Comparison of ENCODE assay signal across 25 cellular contexts in genomic region chr12:9113987-9114309, GRCh38. TPM values are rescaled to one million over a fixed set of nuclear protein-coding genes. Genes with fewer than 3 reads are reported as not detected.
DNase-seq lines count a peak whose midpoint lies in the region; ATAC-seq and TF ChIP-seq lines count a peak whose summit lies in the region.
"Had no signal": no experiment of that assay in that cellular context is flagged by ENCODE, and none has a peak within 500 bp of the region (broad histone marks: within the 10 kb centered on the region; RNA-seq: fewer than 3 reads in every experiment).

No MANE protein-coding gene starts in this region.

- H3K4me2 ChIP-seq in parathyroid adenoma (ENCODE audit: low read length) (no peak overlapping the region), Karpas-422 (ENCODE audit: low read depth, low read length, poor library complexity, severe bottlenecking) (no peak overlapping the region)
- H3K4me2 ChIP-seq: neural progenitor cell had no signal

- no peak for TF ChIP-seq EP300 in transverse colon (IDR thresholded peaks at IDR 0.05; ENCODE audit: low read depth)

- no peaks in the 10 kb centered on the region for H3K27me3 ChIP-seq in dorsolateral prefrontal cortex
- no peaks in the 10 kb centered on the region for H3K27me3 ChIP-seq in parathyroid adenoma (ENCODE audit: control insufficient read depth, insufficient read depth, low read length)
- no peaks in the 10 kb centered on the region for H3K27me3 ChIP-seq in transverse colon
- H3K27me3 ChIP-seq in Karpas-422 (ENCODE audit: low read length) = no peaks in the 10 kb centered on the region
- H3K27me3 ChIP-seq: adrenal gland, cardiac muscle cell, foreskin keratinocyte, neural progenitor cell, Peyer's patch had no signal

- H3K4me1 ChIP-seq in parathyroid adenoma = no peaks in the 10 kb centered on the region
- H3K4me1 ChIP-seq in transverse colon = peaks cover 0 to 25% (median 2%) of the 10 kb centered on the region in 4 donors
- H3K4me1 ChIP-seq in Karpas-422 (ENCODE audit: low read length) = no peaks in the 10 kb centered on the region
- H3K4me1 ChIP-seq: foreskin keratinocyte, neural progenitor cell, Peyer's patch had no signal

- H3K36me3 ChIP-seq in parathyroid adenoma (ENCODE audit: control insufficient read depth, insufficient read depth, low read length) (no peaks in the 10 kb centered on the region), transverse colon (peaks cover 0 to 7% (median 0%) of the 10 kb centered on the region in 4 donors), Karpas-422 (ENCODE audit: insufficient read depth, low read length) (no peaks in the 10 kb centered on the region)
- H3K36me3 ChIP-seq: cardiac muscle cell, neural progenitor cell, Peyer's patch had no signal

- in situ Hi-C loops in transverse colon (cut with MboI; ENCODE audit: low pct_ligation_motif_present in 1 of 4, low pct_unique_long_range_greater_than_20kb in 1 of 4, low sequenced_read_pairs in 3 of 4) = no loop called here

- H3K9ac ChIP-seq in parathyroid adenoma (no peak overlapping the region), Karpas-422 (ENCODE audit: low read length) (no peak overlapping the region)
- H3K9ac ChIP-seq: neural progenitor cell had no signal

- H3K4me3 ChIP-seq in dorsolateral prefrontal cortex (peak overlapping the region in 58 of 59 donors; percentile 2 to 61 (median 40)), parathyroid adenoma (ENCODE audit: low read depth, low read length) (peak overlapping the region; percentile 23), transverse colon (peak overlapping the region in 3 of 4 donors; percentile 7 to 49 (median 13)), Karpas-422 (ENCODE audit: low read length) (no peak overlapping the region)
- H3K4me3 ChIP-seq: cardiac muscle cell, neural progenitor cell, SK-N-MC had no signal

- H3K9me3 ChIP-seq in parathyroid adenoma (ENCODE audit: control insufficient read depth, low read length) = no peaks in the 10 kb centered on the region
- no peaks in the 10 kb centered on the region for H3K9me3 ChIP-seq in transverse colon
- no peaks in the 10 kb centered on the region for H3K9me3 ChIP-seq in Karpas-422 (ENCODE audit: low read length)
- H3K9me3 ChIP-seq: adrenal gland, Peyer's patch had no signal

- ATAC-seq in left lobe of liver = peak; percentile 52
- ATAC-seq: CD8-positive, alpha-beta T cell; foreskin keratinocyte; HCT116 had no signal

- H3K27ac ChIP-seq in dorsolateral prefrontal cortex (peak overlapping the region in 30 of 59 donors; percentile 0 to 82 (median 41)), parathyroid adenoma (no peak overlapping the region), transverse colon (peak overlapping the region; percentile 35 to 74 (median 50)), Karpas-422 (ENCODE audit: low read length) (no peak overlapping the region)
- H3K27ac ChIP-seq: cardiac muscle cell, epithelial cell of prostate, foreskin keratinocyte, neural progenitor cell, SK-N-MC had no signal

- TF ChIP-seq POLR2A in transverse colon (IDR thresholded peaks at IDR 0.05) = no peak

- no peaks in the 10 kb centered on the region for H3K79me2 ChIP-seq in parathyroid adenoma
- H3K79me2 ChIP-seq in Karpas-422 (ENCODE audit: low read length) = no peaks in the 10 kb centered on the region

- DNase-seq in dorsolateral prefrontal cortex (no peak), left lobe of liver (ENCODE audit: low spot score) (no peak), transverse colon (no peak), COR-L47 (lab: John Stamatoyannopoulos, UW) (no peak), Karpas-422 (no peak)
- no peak for DNase-seq in activated CD4-positive, CD25-positive, alpha-beta regulatory T cell treated with anti-CD3 and anti-CD28 coated beads, Interleukin-2, amount 50 U/mL, for 72 hours
- DNase-seq: activated CD4-positive, alpha-beta memory T cell treated with anti-CD3 and anti-CD28 coated beads, Interleukin-2, amount 10 ng/mL, durations not matched to agents 7 days and 5 days; activated gamma-delta T cell treated with Interleukin-2 at 50 U/mL for 16 hours; activated T-cell treated with anti-CD3 and anti-CD28 coated beads for 4 hours; adrenal gland; CD8-positive, alpha-beta T cell; foreskin keratinocyte; kidney glomerular epithelial cell; NCI-H1092 treated with DMSO at 0.1 percent for 48 hours; NCI-H2029; NCI-H446 treated with DMSO at 0.1 percent for 48 hours; NK-92 treated with Interleukin-12 subunit alpha and Interleukin-12 subunit beta, amount 100 ng/mL, for 24 hours; Peyer's patch had no signal

- WGBS in transverse colon (ENCODE audit: low coverage in 1 of 2), 2 donors = 67 to 72% methylated on average over 1 of the region's 1 CpG

- no peak for TF ChIP-seq CTCF in dorsolateral prefrontal cortex (IDR thresholded peaks at IDR 0.05 in 54 of 56, conservative IDR thresholded peaks at IDR 0.05 in 2 of 56; ENCODE audit: low read depth in 1 of 56, partially characterized antibody in 56 of 56)
- TF ChIP-seq CTCF in parathyroid adenoma (IDR thresholded peaks at IDR 0.05) = no peak
- TF ChIP-seq CTCF in transverse colon (IDR thresholded peaks at IDR 0.05) = no peak

- H4K20me1 ChIP-seq in Karpas-422 (ENCODE audit: insufficient read depth, low read depth, low read length) = no peaks in the 10 kb centered on the region

- intact Hi-C loops in dorsolateral prefrontal cortex (cut with DNase I) = no loop called here
- intact Hi-C loops in transverse colon (cut with DNase I; ENCODE audit: low total_unique reads) = loop anchor here (10.0 kb wide), 1 partner anchor 1091 kb away; no protein-coding TSS in a partner anchor

- no peak overlapping the region for H2AFZ ChIP-seq in parathyroid adenoma
- H2AFZ ChIP-seq in Karpas-422 (ENCODE audit: low read length) = no peak overlapping the region
- H2AFZ ChIP-seq: neural progenitor cell had no signal

- H3K9me2 ChIP-seq in Karpas-422 (replicated peaks; ENCODE audit: insufficient read depth, low read length) = no peaks in the 10 kb centered on the region

RNA-seq across cellular contexts. Expression of gene A2M, which starts 1.8 kb away (rescaled TPM):
- total RNA-seq in dorsolateral prefrontal cortex (100 to 1,000 TPM in 102 of 120 experiments, 10 to 100 TPM in 18; 37.9 to 329 (median 135) TPM), left lobe of liver (915 TPM), transverse colon (100 to 1,000 TPM in 2 of 4 donors, 10 to 100 TPM in 2; 66.2 to 136 (median 96.5) TPM)
- total RNA-seq in Karpas-422 (2014; rRNA removed; shearing (Covaris generic); ENCODE audit: low replicate concordance) = not detected in 2 replicates
- total RNA-seq: activated CD4-positive, alpha-beta memory T cell treated with anti-CD3 and anti-CD28 coated beads, Interleukin-2, amount 10 ng/mL, durations not matched to agents 7 days and 5 days; CD8-positive, alpha-beta T cell; foreskin keratinocyte; T-helper 2 cell treated with Interferon-gamma antibody and Interleukin-4, amounts not matched to agents 100 ng/mL and 5 ng/mL, for 36 hours had no signal

Comparison
In these comparisons a context has a peak if more than half of its experiments do, and no peak if none do; other contexts are left out.
1. H3K27ac ChIP-seq: peak in dorsolateral prefrontal cortex (30 of 59) and transverse colon (4 of 4); none in parathyroid adenoma (single experiment) and Karpas-422 (single experiment).
2. RNA of gene A2M, which starts 1.8 kb away (total RNA-seq): 915 TPM in left lobe of liver (single experiment), 37.9 to 329 TPM in dorsolateral prefrontal cortex and 66.2 to 136 TPM in transverse colon; not detected in Karpas-422; every median in the first group is over 10 times any median in the second.